ENCODE assay signal across 9 cellular contexts in the genomic region with DNA sequence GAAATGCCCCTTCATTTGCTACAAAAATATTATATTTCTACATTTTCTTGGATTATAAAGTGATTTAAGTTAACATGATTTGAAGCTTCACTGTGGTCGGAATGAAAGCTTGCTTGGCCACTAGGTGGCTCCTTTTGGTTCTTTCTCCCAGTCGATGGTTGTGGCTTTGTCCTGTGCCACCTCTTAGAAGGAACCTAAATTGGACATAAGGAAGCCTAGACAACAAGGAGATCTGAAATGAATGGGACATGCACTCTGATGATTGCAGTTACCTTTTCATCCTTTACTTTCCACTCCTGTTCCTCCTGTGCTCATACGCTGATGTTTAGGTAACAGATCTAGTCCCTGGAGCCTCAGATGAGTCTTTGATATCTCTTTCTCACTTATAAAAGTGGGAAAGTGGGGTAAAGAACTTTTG. TPM values are rescaled to one million over a fixed set of nuclear protein-coding genes. Genes with fewer than 3 reads are reported as not detected.
DNase-seq lines count a peak whose midpoint lies in the region; ATAC-seq, FAIRE-seq and TF ChIP-seq lines count a peak whose summit lies in the region.
"Had no signal": no experiment of that assay in that cellular context is flagged by ENCODE, and none has a peak within 500 bp of the region (broad histone marks: within the 10 kb centered on the region; RNA-seq: fewer than 3 reads in every experiment).

No MANE protein-coding gene starts in this region.

- TF ChIP-seq CTCF in astrocyte of the spinal cord (IDR thresholded peaks at IDR 0.05; ENCODE audit: low read depth, low read length) (peak; percentile 70), mucosa of descending colon (IDR thresholded peaks at IDR 0.05) (peak; percentile 24)

- H3K36me3 ChIP-seq in mucosa of descending colon (ENCODE audit: low read depth) = no peaks in the 10 kb centered on the region

- in situ Hi-C loops in astrocyte of the spinal cord (cut with HindIII; ENCODE audit: low sequenced_read_pairs) = no loop called here

- intact Hi-C loops in mucosa of descending colon (cut with DNase I, micrococcal nuclease) = no loop called here

- DNase-seq in activated T-cell treated with anti-CD3 and anti-CD28 coated beads for 4 hours (peak; percentile 7), M059J (ENCODE audit: low read depth) (peak; percentile 53), astrocyte of the spinal cord (ENCODE audit: low read depth, low spot score) (peak; percentile 38), mucosa of descending colon (peak in 1 of 3 donors; percentile 62), NCI-H226 (no peak), GM12892 (ENCODE audit: insufficient read length) (no peak)
- no peak for DNase-seq in activated T-cell treated with anti-CD3 and anti-CD28 coated beads, Interleukin-2, amount 50 U/mL, for 1 hour

- TF ChIP-seq POLR2A in GM12892 (IDR thresholded peaks at IDR 0.05; ENCODE audit: low read depth, low read length) = no peak

- no peak for FAIRE-seq in GM12892 (lab: Jason Lieb, UNC)

- H3K4me3 ChIP-seq in astrocyte of the spinal cord (ENCODE audit: low read depth, low read length) = no peak overlapping the region
- H3K4me3 ChIP-seq in mucosa of descending colon = no peak overlapping the region

- peaks cover 17% of the 10 kb centered on the region for H3K4me1 ChIP-seq in mucosa of descending colon (ENCODE audit: low read depth)

- ATAC-seq in mucosa of descending colon (peak; percentile 62), GM21619 (IDR thresholded peaks at IDR 0.05; ENCODE audit: unreplicated experiment) (no peak)
- ATAC-seq: activated T-cell treated with anti-CD3 and anti-CD28 coated beads, Interleukin-2, amount 50 U/mL, for 72 hours had no signal

- no peaks in the 10 kb centered on the region for H3K9me3 ChIP-seq in mucosa of descending colon

RNA-seq across cellular contexts. Expression of gene FTO, which starts 39.2 kb away (rescaled TPM):
- total RNA-seq in M059J (2014; rRNA removed; shearing (Covaris generic)) = 96.1 and 132 TPM in 2 replicates
- total RNA-seq in mucosa of descending colon = 10 to 100 TPM; 38.0 to 81.7 (median 39.1) TPM
- 40.4 TPM for polyA plus RNA-seq in GM12892 (2012; ENCODE audit: missing spikeins)

RNA-seq across cellular contexts. Expression of gene RPGRIP1L, which starts 39.5 kb away (rescaled TPM):
- 7.1 and 12.5 TPM in 2 replicates for total RNA-seq in M059J (2014; rRNA removed; shearing (Covaris generic))
- 1 to 10 TPM; 2.1 to 5.3 (median 3.8) TPM for total RNA-seq in mucosa of descending colon
- polyA plus RNA-seq in GM12892 (2012; ENCODE audit: missing spikeins) = 5.7 TPM

Comparison
In these comparisons a context has a peak if more than half of its experiments do, and no peak if none do; other contexts are left out.
1. DNase-seq: peak in activated T-cell treated with anti-CD3 and anti-CD28 coated beads for 4 hours (single experiment), M059J (single experiment) and astrocyte of the spinal cord (single experiment); none in activated T-cell treated with anti-CD3 and anti-CD28 coated beads, Interleukin-2, amount 50 U/mL, for 1 hour (single experiment), NCI-H226 (single experiment) and GM12892 (single experiment).